Comparison of ENCODE assay signal across 8 cellular contexts in the genomic region with DNA sequence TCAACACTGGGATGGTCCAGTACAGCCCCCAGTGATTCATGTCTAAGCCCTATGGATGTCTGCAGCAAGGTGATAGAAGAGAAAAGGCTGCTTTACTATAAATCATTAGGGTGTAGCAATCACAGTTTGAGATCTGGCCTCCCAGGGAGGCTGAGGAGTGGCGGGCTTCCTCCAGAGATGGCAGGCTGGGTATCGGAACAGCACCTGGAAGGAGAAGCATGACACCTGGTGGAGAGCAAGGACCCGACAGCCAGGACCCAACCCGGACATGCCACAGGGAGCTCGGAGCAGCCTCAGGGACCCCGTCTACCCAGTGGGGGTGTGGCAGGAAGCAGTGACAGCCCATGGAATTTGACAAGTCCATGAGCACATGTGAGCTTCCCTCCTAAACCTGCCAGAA.
DNase-seq lines count a peak whose midpoint lies in the region; ATAC-seq, FAIRE-seq and TF ChIP-seq lines count a peak whose summit lies in the region.

No MANE protein-coding gene starts in this region.

- H3K36me3 ChIP-seq in keratinocyte (ENCODE audit: control insufficient read depth in 2 of 2, extremely low read depth in 1 of 2, insufficient read depth in 2 of 2, low read length in 2 of 2) = no peaks in the 10 kb centered on the region

- peak; percentile 50 for TF ChIP-seq CTCF in C4-2B (conservative IDR thresholded peaks at IDR 0.05)
- peak; percentile 77 for TF ChIP-seq CTCF in VCaP (conservative IDR thresholded peaks at IDR 0.05)
- peak; percentile 75 to 92 (median 83) for TF ChIP-seq CTCF in keratinocyte (optimal IDR thresholded peaks at IDR 0.05 in 1 of 3, IDR thresholded peaks at IDR 0.05 in 1 of 3, conservative IDR thresholded peaks at IDR 0.05 in 1 of 3; ENCODE audit: extremely low read depth in 1 of 3, insufficient read depth in 2 of 3, low read length in 3 of 3)

- H3K27ac ChIP-seq in C4-2B (no peak overlapping the region), VCaP (no peak overlapping the region), keratinocyte (ENCODE audit: control insufficient read depth, insufficient read depth, low read length) (no peak overlapping the region)

- H2AFZ ChIP-seq in keratinocyte (ENCODE audit: control insufficient read depth, low read length) = peak overlapping the region; percentile 3

- H3K4me1 ChIP-seq in keratinocyte (ENCODE audit: control insufficient read depth, extremely low read depth, insufficient read depth, low read length) = peaks cover 7% of the 10 kb centered on the region

- no peaks in the 10 kb centered on the region for H4K20me1 ChIP-seq in keratinocyte (ENCODE audit: control insufficient read depth, extremely low read depth, insufficient read depth, low read length)

- dilution Hi-C loops in keratinocyte (cut with MboI; ENCODE audit: extremely low pct_ligation_motif_present, low sequenced_read_pairs) = no loop called here

- H3K27me3 Mint-ChIP-seq in activated T-cell treated with anti-CD3 and anti-CD28 coated beads, Interleukin-2, amount 50 U/mL, for 24 hours = peaks cover 20% of the 10 kb centered on the region

- no peaks in the 10 kb centered on the region for H3K9me3 Mint-ChIP-seq in activated T-cell treated with anti-CD3 and anti-CD28 coated beads, Interleukin-2, amount 50 U/mL, for 24 hours

- H3K9me3 ChIP-seq in keratinocyte (ENCODE audit: control insufficient read depth, low read depth, low read length) = no peaks in the 10 kb centered on the region

- H3K27me3 ChIP-seq in keratinocyte (ENCODE audit: control insufficient read depth, extremely low read depth, insufficient read depth, low read length) = no peaks in the 10 kb centered on the region

- no peaks in the 10 kb centered on the region for H3K36me3 Mint-ChIP-seq in activated T-cell treated with anti-CD3 and anti-CD28 coated beads, Interleukin-2, amount 50 U/mL, for 24 hours (ENCODE audit: low read depth)

- no peak overlapping the region for H3K4me2 ChIP-seq in keratinocyte (ENCODE audit: control insufficient read depth, extremely low read depth, insufficient read depth, low read depth, low read length)

- H3K27ac Mint-ChIP-seq in activated T-cell treated with anti-CD3 and anti-CD28 coated beads, Interleukin-2, amount 50 U/mL, for 24 hours = no peak overlapping the region

- no peak overlapping the region for H3K4me3 ChIP-seq in keratinocyte (ENCODE audit: control insufficient read depth in 2 of 3, extremely low read depth in 1 of 3, insufficient read depth in 2 of 3, low read depth in 1 of 3, low read length in 3 of 3)

- DNase-seq in keratinocyte (ENCODE audit: low read depth, low spot score) (peak; percentile 35), middle frontal gyrus (ENCODE audit: extremely low spot score, low spot score) (no peak), cortex of kidney (lab: John Stamatoyannopoulos, UW) (no peak)
- no peak for DNase-seq in activated T-cell treated with anti-CD3 and anti-CD28 coated beads, Interleukin-2, amount 50 U/mL, for 24 hours

- H3K9ac ChIP-seq in keratinocyte (ENCODE audit: control insufficient read depth, extremely low read depth, insufficient read depth, low read length) = no peak overlapping the region

- FAIRE-seq in keratinocyte (lab: Jason Lieb, UNC) = peak; percentile 65

- H3K4me3 Mint-ChIP-seq in activated T-cell treated with anti-CD3 and anti-CD28 coated beads, Interleukin-2, amount 50 U/mL, for 24 hours = no peak overlapping the region

- no peaks in the 10 kb centered on the region for H3K4me1 Mint-ChIP-seq in activated T-cell treated with anti-CD3 and anti-CD28 coated beads, Interleukin-2, amount 50 U/mL, for 24 hours (ENCODE audit: low read depth)

- H3K79me2 ChIP-seq in keratinocyte (ENCODE audit: control insufficient read depth, insufficient read depth, low read length) = no peaks in the 10 kb centered on the region

- ATAC-seq in HG02870 (IDR thresholded peaks at IDR 0.05; ENCODE audit: unreplicated experiment) (peak; percentile 53), HG03521 (IDR thresholded peaks at IDR 0.05; ENCODE audit: unreplicated experiment) (no peak)

- no peaks in the 10 kb centered on the region for H3K9me1 ChIP-seq in keratinocyte (ENCODE audit: control insufficient read depth, extremely low read depth, insufficient read depth, low read length)
